Comparison of ENCODE assay signal across 1 cellular context in the genomic region with DNA sequence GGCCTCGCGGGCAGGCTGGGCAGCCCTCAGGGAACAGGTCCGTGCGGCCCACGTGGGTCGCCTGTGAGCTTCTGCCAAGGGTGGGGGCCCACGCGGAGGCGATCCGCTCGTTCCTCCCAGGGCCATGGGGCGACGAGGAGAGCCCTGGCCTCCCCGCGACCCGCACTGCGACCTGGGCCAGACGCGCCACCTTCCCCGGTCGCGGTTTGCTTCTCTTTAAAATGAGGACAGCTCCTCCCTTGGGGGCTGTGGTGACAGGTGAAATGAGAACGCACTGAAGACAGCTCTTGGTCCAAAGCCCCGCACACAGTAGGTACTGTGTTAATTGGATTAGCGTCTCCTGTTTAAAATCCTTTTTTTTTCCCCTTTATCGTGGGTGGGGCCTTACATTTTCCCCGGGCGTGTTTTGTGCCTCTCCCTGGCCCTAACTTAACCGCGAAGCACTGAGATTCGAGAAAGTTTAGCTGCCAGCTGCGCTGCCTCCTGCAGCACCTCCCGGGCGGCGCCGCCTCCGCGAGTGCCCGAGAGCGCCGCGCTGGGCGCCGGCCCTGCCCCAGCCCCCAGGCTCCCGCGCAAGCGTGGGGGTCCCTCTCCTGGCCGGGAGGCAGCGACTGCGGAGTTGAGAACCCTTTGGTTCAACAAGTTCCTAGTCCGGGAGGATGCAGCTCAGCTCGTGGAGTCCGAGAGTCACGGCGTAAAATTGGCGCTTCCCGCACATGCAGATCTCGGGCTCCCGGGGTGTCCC.
TF ChIP-seq lines count a peak whose summit lies in the region.

No MANE protein-coding gene starts in this region.

TF ChIP-seq in HepG2, 621 proteins besides CTCF, POLR2A, EP300 and RAD21 (continued from another document and continues in another):
- no peak for TF ChIP-seq GABPA (IDR thresholded peaks at IDR 0.05; ENCODE audit: low read depth, low read length)
- no peak for TF ChIP-seq GABPA (CRISPR knock-in tag; IDR thresholded peaks at IDR 0.05; ENCODE audit: low read depth)
- TF ChIP-seq, protein P1, sequence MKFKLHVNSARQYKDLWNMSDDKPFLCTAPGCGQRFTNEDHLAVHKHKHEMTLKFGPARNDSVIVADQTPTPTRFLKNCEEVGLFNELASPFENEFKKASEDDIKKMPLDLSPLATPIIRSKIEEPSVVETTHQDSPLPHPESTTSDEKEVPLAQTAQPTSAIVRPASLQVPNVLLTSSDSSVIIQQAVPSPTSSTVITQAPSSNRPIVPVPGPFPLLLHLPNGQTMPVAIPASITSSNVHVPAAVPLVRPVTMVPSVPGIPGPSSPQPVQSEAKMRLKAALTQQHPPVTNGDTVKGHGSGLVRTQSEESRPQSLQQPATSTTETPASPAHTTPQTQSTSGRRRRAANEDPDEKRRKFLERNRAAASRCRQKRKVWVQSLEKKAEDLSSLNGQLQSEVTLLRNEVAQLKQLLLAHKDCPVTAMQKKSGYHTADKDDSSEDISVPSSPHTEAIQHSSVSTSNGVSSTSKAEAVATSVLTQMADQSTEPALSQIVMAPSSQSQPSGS (CRISPR knock-in tag; IDR thresholded peaks at IDR 0.05) = no peak
- TF ChIP-seq, protein P2, sequence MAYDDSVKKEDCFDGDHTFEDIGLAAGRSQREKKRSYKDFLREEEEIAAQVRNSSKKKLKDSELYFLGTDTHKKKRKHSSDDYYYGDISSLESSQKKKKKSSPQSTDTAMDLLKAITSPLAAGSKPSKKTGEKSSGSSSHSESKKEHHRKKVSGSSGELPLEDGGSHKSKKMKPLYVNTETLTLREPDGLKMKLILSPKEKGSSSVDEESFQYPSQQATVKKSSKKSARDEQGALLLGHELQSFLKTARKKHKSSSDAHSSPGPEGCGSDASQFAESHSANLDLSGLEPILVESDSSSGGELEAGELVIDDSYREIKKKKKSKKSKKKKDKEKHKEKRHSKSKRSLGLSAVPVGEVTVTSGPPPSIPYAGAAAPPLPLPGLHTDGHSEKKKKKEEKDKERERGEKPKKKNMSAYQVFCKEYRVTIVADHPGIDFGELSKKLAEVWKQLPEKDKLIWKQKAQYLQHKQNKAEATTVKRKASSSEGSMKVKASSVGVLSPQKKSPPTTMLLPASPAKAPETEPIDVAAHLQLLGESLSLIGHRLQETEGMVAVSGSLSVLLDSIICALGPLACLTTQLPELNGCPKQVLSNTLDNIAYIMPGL (CRISPR knock-in tag; IDR thresholded peaks at IDR 0.05; ENCODE audit: borderline replicate concordance in 1 of 2, low read depth in 1 of 2) = peak; percentile 50 to 51; a peak in 2 of 4 replicates
- no peak for TF ChIP-seq ELF1 (CRISPR knock-in tag; IDR thresholded peaks at IDR 0.05)
- no peak for TF ChIP-seq ZNF234 (CRISPR knock-in tag; conservative IDR thresholded peaks at IDR 0.05)
- TF ChIP-seq, protein P3, sequence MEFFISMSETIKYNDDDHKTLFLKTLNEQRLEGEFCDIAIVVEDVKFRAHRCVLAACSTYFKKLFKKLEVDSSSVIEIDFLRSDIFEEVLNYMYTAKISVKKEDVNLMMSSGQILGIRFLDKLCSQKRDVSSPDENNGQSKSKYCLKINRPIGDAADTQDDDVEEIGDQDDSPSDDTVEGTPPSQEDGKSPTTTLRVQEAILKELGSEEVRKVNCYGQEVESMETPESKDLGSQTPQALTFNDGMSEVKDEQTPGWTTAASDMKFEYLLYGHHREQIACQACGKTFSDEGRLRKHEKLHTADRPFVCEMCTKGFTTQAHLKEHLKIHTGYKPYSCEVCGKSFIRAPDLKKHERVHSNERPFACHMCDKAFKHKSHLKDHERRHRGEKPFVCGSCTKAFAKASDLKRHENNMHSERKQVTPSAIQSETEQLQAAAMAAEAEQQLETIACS (CRISPR knock-in tag; IDR thresholded peaks at IDR 0.05) = 0 out of 2 replicates have a peak, but pooled peaks have one; percentile 14
- TF ChIP-seq, protein P4, sequence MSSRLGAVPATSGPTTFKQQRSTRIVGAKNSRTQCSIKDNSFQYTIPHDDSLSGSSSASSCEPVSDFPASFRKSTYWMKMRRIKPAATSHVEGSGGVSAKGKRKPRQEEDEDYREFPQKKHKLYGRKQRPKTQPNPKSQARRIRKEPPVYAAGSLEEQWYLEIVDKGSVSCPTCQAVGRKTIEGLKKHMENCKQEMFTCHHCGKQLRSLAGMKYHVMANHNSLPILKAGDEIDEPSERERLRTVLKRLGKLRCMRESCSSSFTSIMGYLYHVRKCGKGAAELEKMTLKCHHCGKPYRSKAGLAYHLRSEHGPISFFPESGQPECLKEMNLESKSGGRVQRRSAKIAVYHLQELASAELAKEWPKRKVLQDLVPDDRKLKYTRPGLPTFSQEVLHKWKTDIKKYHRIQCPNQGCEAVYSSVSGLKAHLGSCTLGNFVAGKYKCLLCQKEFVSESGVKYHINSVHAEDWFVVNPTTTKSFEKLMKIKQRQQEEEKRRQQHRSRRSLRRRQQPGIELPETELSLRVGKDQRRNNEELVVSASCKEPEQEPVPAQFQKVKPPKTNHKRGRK (CRISPR knock-in tag; IDR thresholded peaks at IDR 0.05) = 0 out of 2 replicates have a peak, but pooled peaks have one; percentile 6
- TF ChIP-seq, protein P5, sequence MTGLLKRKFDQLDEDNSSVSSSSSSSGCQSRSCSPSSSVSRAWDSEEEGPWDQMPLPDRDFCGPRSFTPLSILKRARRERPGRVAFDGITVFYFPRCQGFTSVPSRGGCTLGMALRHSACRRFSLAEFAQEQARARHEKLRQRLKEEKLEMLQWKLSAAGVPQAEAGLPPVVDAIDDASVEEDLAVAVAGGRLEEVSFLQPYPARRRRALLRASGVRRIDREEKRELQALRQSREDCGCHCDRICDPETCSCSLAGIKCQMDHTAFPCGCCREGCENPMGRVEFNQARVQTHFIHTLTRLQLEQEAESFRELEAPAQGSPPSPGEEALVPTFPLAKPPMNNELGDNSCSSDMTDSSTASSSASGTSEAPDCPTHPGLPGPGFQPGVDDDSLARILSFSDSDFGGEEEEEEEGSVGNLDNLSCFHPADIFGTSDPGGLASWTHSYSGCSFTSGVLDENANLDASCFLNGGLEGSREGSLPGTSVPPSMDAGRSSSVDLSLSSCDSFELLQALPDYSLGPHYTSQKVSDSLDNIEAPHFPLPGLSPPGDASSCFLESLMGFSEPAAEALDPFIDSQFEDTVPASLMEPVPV (CRISPR knock-in tag; IDR thresholded peaks at IDR 0.05) = peak; percentile 46; the same call in 1 of the 2 replicates
- TF ChIP-seq ZNF850 (CRISPR knock-in tag; conservative IDR thresholded peaks at IDR 0.05) = no peak
- no peak for TF ChIP-seq ZNF556 (CRISPR knock-in tag; IDR thresholded peaks at IDR 0.05; ENCODE audit: borderline replicate concordance)
- TF ChIP-seq ONECUT2 (CRISPR knock-in tag; IDR thresholded peaks at IDR 0.05) = no peak
- no peak for TF ChIP-seq ZNF749 (CRISPR knock-in tag; IDR thresholded peaks at IDR 0.05; ENCODE audit: borderline replicate concordance)
- no peak for TF ChIP-seq ZSCAN20 (CRISPR knock-in tag; IDR thresholded peaks at IDR 0.05; ENCODE audit: borderline replicate concordance)
- peak; percentile 10; the same call in 1 of the 2 replicates for TF ChIP-seq ZNF547 (CRISPR knock-in tag; IDR thresholded peaks at IDR 0.05)
- TF ChIP-seq, protein P6, sequence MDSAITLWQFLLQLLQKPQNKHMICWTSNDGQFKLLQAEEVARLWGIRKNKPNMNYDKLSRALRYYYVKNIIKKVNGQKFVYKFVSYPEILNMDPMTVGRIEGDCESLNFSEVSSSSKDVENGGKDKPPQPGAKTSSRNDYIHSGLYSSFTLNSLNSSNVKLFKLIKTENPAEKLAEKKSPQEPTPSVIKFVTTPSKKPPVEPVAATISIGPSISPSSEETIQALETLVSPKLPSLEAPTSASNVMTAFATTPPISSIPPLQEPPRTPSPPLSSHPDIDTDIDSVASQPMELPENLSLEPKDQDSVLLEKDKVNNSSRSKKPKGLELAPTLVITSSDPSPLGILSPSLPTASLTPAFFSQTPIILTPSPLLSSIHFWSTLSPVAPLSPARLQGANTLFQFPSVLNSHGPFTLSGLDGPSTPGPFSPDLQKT (CRISPR knock-in tag; IDR thresholded peaks at IDR 0.05; ENCODE audit: borderline replicate concordance) = no peak
- peak; percentile 9 for TF ChIP-seq PHF8 (CRISPR knock-in tag; IDR thresholded peaks at IDR 0.05)
- TF ChIP-seq, protein P7, sequence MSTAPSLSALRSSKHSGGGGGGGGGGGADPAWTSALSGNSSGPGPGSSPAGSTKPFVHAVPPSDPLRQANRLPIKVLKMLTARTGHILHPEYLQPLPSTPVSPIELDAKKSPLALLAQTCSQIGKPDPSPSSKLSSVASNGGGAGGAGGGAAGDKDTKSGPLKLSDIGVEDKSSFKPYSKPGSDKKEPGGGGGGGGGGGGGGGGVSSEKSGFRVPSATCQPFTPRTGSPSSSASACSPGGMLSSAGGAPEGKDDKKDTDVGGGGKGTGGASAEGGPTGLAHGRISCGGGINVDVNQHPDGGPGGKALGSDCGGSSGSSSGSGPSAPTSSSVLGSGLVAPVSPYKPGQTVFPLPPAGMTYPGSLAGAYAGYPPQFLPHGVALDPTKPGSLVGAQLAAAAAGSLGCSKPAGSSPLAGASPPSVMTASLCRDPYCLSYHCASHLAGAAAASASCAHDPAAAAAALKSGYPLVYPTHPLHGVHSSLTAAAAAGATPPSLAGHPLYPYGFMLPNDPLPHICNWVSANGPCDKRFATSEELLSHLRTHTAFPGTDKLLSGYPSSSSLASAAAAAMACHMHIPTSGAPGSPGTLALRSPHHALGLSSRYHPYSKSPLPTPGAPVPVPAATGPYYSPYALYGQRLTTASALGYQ (CRISPR knock-in tag; IDR thresholded peaks at IDR 0.05) = no peak
- TF ChIP-seq, protein P8, sequence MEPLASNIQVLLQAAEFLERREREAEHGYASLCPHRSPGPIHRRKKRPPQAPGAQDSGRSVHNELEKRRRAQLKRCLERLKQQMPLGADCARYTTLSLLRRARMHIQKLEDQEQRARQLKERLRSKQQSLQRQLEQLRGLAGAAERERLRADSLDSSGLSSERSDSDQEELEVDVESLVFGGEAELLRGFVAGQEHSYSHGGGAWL (CRISPR knock-in tag; IDR thresholded peaks at IDR 0.05) = no peak
- no peak for TF ChIP-seq MYNN (CRISPR knock-in tag; IDR thresholded peaks at IDR 0.05; ENCODE audit: low read depth)
- TF ChIP-seq AHR (CRISPR knock-in tag; IDR thresholded peaks at IDR 0.05) = peak; percentile 25; the same call in 1 of the 2 replicates
- no peak for TF ChIP-seq SOX5 (CRISPR knock-in tag; IDR thresholded peaks at IDR 0.05; ENCODE audit: borderline replicate concordance)
- peak; percentile 60; the same call in 1 of the 2 replicates for TF ChIP-seq MAZ (IDR thresholded peaks at IDR 0.05; ENCODE audit: borderline replicate concordance, low read depth, low read length)
- 0 out of 2 replicates have a peak, but pooled peaks have one; percentile 12 for TF ChIP-seq MAZ (CRISPR knock-in tag; IDR thresholded peaks at IDR 0.05; ENCODE audit: low read depth)
- TF ChIP-seq, protein P9, sequence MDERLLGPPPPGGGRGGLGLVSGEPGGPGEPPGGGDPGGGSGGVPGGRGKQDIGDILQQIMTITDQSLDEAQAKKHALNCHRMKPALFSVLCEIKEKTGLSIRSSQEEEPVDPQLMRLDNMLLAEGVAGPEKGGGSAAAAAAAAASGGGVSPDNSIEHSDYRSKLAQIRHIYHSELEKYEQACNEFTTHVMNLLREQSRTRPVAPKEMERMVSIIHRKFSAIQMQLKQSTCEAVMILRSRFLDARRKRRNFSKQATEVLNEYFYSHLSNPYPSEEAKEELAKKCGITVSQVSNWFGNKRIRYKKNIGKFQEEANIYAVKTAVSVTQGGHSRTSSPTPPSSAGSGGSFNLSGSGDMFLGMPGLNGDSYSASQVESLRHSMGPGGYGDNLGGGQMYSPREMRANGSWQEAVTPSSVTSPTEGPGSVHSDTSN (CRISPR knock-in tag; IDR thresholded peaks at IDR 0.05) = no peak
- TF ChIP-seq, protein P10, sequence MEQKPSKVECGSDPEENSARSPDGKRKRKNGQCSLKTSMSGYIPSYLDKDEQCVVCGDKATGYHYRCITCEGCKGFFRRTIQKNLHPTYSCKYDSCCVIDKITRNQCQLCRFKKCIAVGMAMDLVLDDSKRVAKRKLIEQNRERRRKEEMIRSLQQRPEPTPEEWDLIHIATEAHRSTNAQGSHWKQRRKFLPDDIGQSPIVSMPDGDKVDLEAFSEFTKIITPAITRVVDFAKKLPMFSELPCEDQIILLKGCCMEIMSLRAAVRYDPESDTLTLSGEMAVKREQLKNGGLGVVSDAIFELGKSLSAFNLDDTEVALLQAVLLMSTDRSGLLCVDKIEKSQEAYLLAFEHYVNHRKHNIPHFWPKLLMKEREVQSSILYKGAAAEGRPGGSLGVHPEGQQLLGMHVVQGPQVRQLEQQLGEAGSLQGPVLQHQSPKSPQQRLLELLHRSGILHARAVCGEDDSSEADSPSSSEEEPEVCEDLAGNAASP (CRISPR knock-in tag; IDR thresholded peaks at IDR 0.05; ENCODE audit: borderline replicate concordance) = no peak
- TF ChIP-seq JUND (CRISPR knock-in tag; IDR thresholded peaks at IDR 0.05) = no peak
- no peak for TF ChIP-seq SOX6 (IDR thresholded peaks at IDR 0.05)
- no peak for TF ChIP-seq SOX6 (CRISPR knock-in tag; IDR thresholded peaks at IDR 0.05)
- TF ChIP-seq, protein P11, sequence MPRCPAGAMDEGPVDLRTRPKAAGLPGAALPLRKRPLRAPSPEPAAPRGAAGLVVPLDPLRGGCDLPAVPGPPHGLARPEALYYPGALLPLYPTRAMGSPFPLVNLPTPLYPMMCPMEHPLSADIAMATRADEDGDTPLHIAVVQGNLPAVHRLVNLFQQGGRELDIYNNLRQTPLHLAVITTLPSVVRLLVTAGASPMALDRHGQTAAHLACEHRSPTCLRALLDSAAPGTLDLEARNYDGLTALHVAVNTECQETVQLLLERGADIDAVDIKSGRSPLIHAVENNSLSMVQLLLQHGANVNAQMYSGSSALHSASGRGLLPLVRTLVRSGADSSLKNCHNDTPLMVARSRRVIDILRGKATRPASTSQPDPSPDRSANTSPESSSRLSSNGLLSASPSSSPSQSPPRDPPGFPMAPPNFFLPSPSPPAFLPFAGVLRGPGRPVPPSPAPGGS (CRISPR knock-in tag; IDR thresholded peaks at IDR 0.05) = no peak
- no peak; the same call in 1 of the 2 replicates for TF ChIP-seq ZNF703 (CRISPR knock-in tag; IDR thresholded peaks at IDR 0.05; ENCODE audit: borderline replicate concordance)
- TF ChIP-seq CHCHD3 (CRISPR knock-in tag; IDR thresholded peaks at IDR 0.05) = no peak
- no peak for TF ChIP-seq MAFG (CRISPR knock-in tag; IDR thresholded peaks at IDR 0.05)
- TF ChIP-seq, protein P12, sequence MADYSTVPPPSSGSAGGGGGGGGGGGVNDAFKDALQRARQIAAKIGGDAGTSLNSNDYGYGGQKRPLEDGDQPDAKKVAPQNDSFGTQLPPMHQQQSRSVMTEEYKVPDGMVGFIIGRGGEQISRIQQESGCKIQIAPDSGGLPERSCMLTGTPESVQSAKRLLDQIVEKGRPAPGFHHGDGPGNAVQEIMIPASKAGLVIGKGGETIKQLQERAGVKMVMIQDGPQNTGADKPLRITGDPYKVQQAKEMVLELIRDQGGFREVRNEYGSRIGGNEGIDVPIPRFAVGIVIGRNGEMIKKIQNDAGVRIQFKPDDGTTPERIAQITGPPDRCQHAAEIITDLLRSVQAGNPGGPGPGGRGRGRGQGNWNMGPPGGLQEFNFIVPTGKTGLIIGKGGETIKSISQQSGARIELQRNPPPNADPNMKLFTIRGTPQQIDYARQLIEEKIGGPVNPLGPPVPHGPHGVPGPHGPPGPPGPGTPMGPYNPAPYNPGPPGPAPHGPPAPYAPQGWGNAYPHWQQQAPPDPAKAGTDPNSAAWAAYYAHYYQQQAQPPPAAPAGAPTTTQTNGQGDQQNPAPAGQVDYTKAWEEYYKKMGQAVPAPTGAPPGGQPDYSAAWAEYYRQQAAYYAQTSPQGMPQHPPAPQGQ (CRISPR knock-in tag; IDR thresholded peaks at IDR 0.05; ENCODE audit: borderline replicate concordance) = no peak
- no peak for TF ChIP-seq CEBPG (CRISPR knock-in tag; IDR thresholded peaks at IDR 0.05)
- TF ChIP-seq RELA (CRISPR knock-in tag; IDR thresholded peaks at IDR 0.05) = 0 out of 2 replicates have a peak, but pooled peaks have one; percentile 27
